ENCODE assay signal across 8 cellular contexts in the genomic region with DNA sequence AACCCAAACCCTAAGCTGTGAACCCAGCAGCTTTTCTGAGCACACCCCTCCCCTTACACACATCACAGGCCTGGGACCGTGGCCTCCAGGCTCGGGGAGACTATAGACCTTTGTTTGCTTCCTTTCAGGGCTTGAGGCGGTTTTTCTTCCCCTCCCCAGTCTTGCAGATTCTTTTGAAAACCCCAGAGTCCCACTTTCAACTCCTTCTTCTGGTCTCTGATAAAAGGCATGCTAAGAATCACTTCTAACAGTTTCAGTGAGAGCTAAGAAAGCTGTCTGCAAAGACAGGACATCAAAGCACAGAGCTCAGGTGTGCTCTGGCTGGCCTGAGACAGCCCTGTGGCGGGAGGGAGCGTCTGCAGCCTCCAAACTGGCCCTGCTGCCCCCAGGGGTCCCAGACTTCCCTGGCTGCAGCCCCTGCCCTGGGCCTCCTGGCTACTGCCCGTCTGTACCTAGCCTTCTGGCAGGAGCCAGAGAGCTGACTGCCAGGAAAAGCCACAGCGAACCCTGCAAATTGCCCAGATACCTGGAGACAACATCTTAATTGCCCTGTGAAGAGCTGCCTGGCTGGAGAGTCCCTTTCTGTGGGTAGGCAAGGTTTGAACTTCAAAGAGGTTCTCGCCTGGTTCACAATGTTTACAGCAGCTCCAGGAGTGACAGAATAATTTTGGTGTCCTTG.
A peak's percentile ranks its signal among the peaks of the same experiment; 100 is the strongest.
DNase-seq lines count a peak whose midpoint lies in the region; ATAC-seq and TF ChIP-seq lines count a peak whose summit lies in the region.

No MANE protein-coding gene starts in this region.

- POLR2A ChIA-PET in PC-3 (lab: Charles Lee; ENCODE audit: unreplicated experiment) = no interaction called here

- no peak overlapping the region for H3K27ac ChIP-seq in PC-3 (ENCODE audit: low read length)

- no peaks in the 10 kb centered on the region for H3K9me3 Mint-ChIP-seq in T-helper 2 cell treated with Interferon-gamma antibody and Interleukin-4, amounts not matched to agents 5 μg/mL and 100 μg/mL, for 36 hours
- H3K9me3 Mint-ChIP-seq in HFFc6 = peaks cover 58% of the 10 kb centered on the region

- TF ChIP-seq CTCF in HFFc6 (IDR thresholded peaks at IDR 0.05) = no peak
- no peak for TF ChIP-seq CTCF in PC-3 (conservative IDR thresholded peaks at IDR 0.05; ENCODE audit: low read depth, low read length)

- H4K20me1 ChIP-seq in PC-3 (ENCODE audit: low read length) = no peaks in the 10 kb centered on the region

- peak overlapping the region; percentile 97 for H3K27ac Mint-ChIP-seq in T-helper 2 cell treated with Interferon-gamma antibody and Interleukin-4, amounts not matched to agents 5 μg/mL and 100 μg/mL, for 36 hours
- H3K27ac Mint-ChIP-seq in HFFc6 = no peak overlapping the region

- H3F3A ChIP-seq in PC-3 (ENCODE audit: low read length, unreplicated experiment) = no peaks in the 10 kb centered on the region

- no peak overlapping the region for H2AFZ ChIP-seq in PC-3 (ENCODE audit: low read length)

- ATAC-seq in GM18505 (IDR thresholded peaks at IDR 0.05; ENCODE audit: unreplicated experiment) = peak; percentile 47
- ATAC-seq in HG02759 (IDR thresholded peaks at IDR 0.05; ENCODE audit: unreplicated experiment) = peak; percentile 47
- ATAC-seq in PC-3 = no peak

- no peak for TF ChIP-seq POLR2A in GM18505 (IDR thresholded peaks at IDR 0.05; ENCODE audit: borderline replicate concordance, extremely low read depth, insufficient read depth, insufficient read length)

- peak; percentile 64 for DNase-seq in T-helper 2 cell treated with Interferon-gamma antibody and Interleukin-4, amounts not matched to agents 5 μg/mL and 100 μg/mL, for 36 hours (ENCODE audit: low spot score)
- DNase-seq in foreskin melanocyte (peak; percentile 11), ureter (ENCODE audit: low spot score) (no peak), NCI-H524 treated with DMSO at 0.1 percent for 48 hours (lab: John Stamatoyannopoulos, UW) (no peak), HFFc6 (no peak), PC-3 (no peak)

- no peak overlapping the region for H3K4me3 ChIP-seq in PC-3 (ENCODE audit: low read length)

- no TSS peak for BruUV-seq in PC-3 (replicated peaks; lab: Mats Ljungman, UMichigan)

- CTCF ChIA-PET in PC-3 (lab: Charles Lee) = no interaction called here

- H3K79me2 ChIP-seq in PC-3 (ENCODE audit: low read length) = no peaks in the 10 kb centered on the region

- no peaks in the 10 kb centered on the region for H3K9me2 ChIP-seq in PC-3 (replicated peaks; ENCODE audit: low read length)

- H3K4me3 Mint-ChIP-seq in T-helper 2 cell treated with Interferon-gamma antibody and Interleukin-4, amounts not matched to agents 5 μg/mL and 100 μg/mL, for 36 hours = peak overlapping the region; percentile 79
- no peak overlapping the region for H3K4me3 Mint-ChIP-seq in HFFc6

- no peak overlapping the region for H3K9ac ChIP-seq in PC-3 (ENCODE audit: low read length)

- no peaks in the 10 kb centered on the region for H3K4me1 ChIP-seq in PC-3 (ENCODE audit: insufficient read depth, low read length)

- no peaks in the 10 kb centered on the region for H3K27me3 Mint-ChIP-seq in T-helper 2 cell treated with Interferon-gamma antibody and Interleukin-4, amounts not matched to agents 5 μg/mL and 100 μg/mL, for 36 hours (ENCODE audit: low read depth)
- no peaks in the 10 kb centered on the region for H3K27me3 Mint-ChIP-seq in HFFc6 (ENCODE audit: insufficient read depth)

- intact Hi-C loops in PC-3 (cut with micrococcal nuclease) = no loop called here

- no peak overlapping the region for H3K4me2 ChIP-seq in PC-3 (ENCODE audit: low read length)

- peaks cover 6% of the 10 kb centered on the region for H3K36me3 Mint-ChIP-seq in T-helper 2 cell treated with Interferon-gamma antibody and Interleukin-4, amounts not matched to agents 5 μg/mL and 100 μg/mL, for 36 hours (ENCODE audit: low read depth)
- H3K36me3 Mint-ChIP-seq in HFFc6 (ENCODE audit: low read depth) = 0 out of 2 replicates have a peak, but pooled peaks cover 6% of the 10 kb centered on the region

- no peaks in the 10 kb centered on the region for H3K27me3 ChIP-seq in PC-3 (ENCODE audit: low read length)

- H3K36me3 ChIP-seq in PC-3 (ENCODE audit: low read depth, low read length) = no peaks in the 10 kb centered on the region

- H3K4me1 Mint-ChIP-seq in T-helper 2 cell treated with Interferon-gamma antibody and Interleukin-4, amounts not matched to agents 5 μg/mL and 100 μg/mL, for 36 hours (ENCODE audit: low read depth) = peaks cover 80% of the 10 kb centered on the region
- H3K4me1 Mint-ChIP-seq in HFFc6 (ENCODE audit: low read depth) = no peaks in the 10 kb centered on the region

- H3K9me3 ChIP-seq in PC-3 (ENCODE audit: low read length) = no peaks in the 10 kb centered on the region

Comparison
In these comparisons a context has a peak if more than half of its experiments do, and no peak if none do; other contexts are left out.
1. DNase-seq: peak in T-helper 2 cell treated with Interferon-gamma antibody and Interleukin-4, amounts not matched to agents 5 μg/mL and 100 μg/mL, for 36 hours (single experiment) and foreskin melanocyte (single experiment); none in ureter (single experiment), NCI-H524 treated with DMSO at 0.1 percent for 48 hours (single experiment), HFFc6 (single experiment) and PC-3 (single experiment).